In the genomic region with DNA sequence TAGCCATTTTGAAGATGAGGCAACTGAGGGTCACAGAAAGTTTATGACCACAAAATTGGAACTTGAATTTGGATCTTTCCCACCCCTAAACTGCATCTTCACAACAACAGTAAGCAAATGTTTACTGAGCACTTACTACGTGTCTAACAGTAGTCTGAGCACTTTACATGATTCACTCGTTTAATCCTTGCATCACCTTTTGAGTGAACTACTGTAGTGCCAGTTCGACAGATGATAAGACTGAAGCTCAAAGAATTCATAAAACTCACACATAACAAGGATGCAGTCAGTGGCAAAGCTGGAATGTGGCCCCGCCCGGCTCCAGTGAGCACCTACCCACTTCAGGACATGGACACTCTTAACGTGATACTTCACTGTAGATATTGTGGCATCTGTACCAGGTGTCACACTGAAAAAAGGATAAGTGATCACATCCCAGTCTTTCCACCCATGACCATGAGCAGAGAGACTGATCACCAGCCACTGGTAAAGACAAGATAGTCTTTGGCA, we compare ENCODE assay signal across 30 cellular contexts.
"Had no signal": no experiment of that assay in that cellular context is flagged by ENCODE, and none has a peak within 500 bp of the region (broad histone marks: within the 10 kb centered on the region; RNA-seq: fewer than 3 reads in every experiment).

No MANE protein-coding gene starts in this region.

- H3K27ac ChIP-seq: ascending aorta, SJCRH30, SK-N-MC had no signal

- H3K27me3 Mint-ChIP-seq: activated CD4-positive, alpha-beta T cell treated with anti-CD3 and anti-CD28 coated beads, Interleukin-2, amount 10 ng/mL, durations not matched to agents 7 days and 5 days had no signal

- H3K4me1 ChIP-seq: ascending aorta, SJCRH30 had no signal

- H3K4me3 ChIP-seq: ascending aorta, SJCRH30, SK-N-MC had no signal

- H3K27ac Mint-ChIP-seq: activated CD4-positive, alpha-beta T cell treated with anti-CD3 and anti-CD28 coated beads for 36 hours; activated CD4-positive, alpha-beta T cell treated with anti-CD3 and anti-CD28 coated beads, Interleukin-2, amount 10 ng/mL, durations not matched to agents 7 days and 5 days; activated CD8-positive, alpha-beta T cell treated with anti-CD3 and anti-CD28 coated beads, Interleukin-2, amount 10 ng/mL, durations not matched to agents 7 days and 5 days; activated naive CD4-positive, alpha-beta T cell treated with anti-CD3 and anti-CD28 coated beads, Interleukin-2, amount 50 U/mL, for 24 hours; activated naive CD8-positive, alpha-beta T cell treated with anti-CD3 and anti-CD28 coated beads, Interleukin-2, amount 10 ng/mL, durations not matched to agents 7 days and 5 days; activated T-cell treated with anti-CD3 and anti-CD28 coated beads, Interleukin-2, amount 50 U/mL, for 24 hours; activated T-helper 2 cell treated with anti-CD3 and anti-CD28 coated beads, Interferon-gamma antibody, Interleukin-2, Interleukin-4, amounts not matched to agents 10 μg/mL and 5 μg/mL and 100 μg/mL, durations not matched to agents 14 hours and 24 hours and 36 hours; T-helper 2 cell treated with Interferon-gamma antibody and Interleukin-4, amounts not matched to agents 5 μg/mL and 100 μg/mL, for 36 hours; WTC11 had no signal

- H3K36me3 Mint-ChIP-seq: activated naive CD4-positive, alpha-beta T cell treated with anti-CD3 and anti-CD28 coated beads, Interleukin-2, amount 50 U/mL, for 24 hours; activated naive CD8-positive, alpha-beta T cell treated with anti-CD3 and anti-CD28 coated beads, Interleukin-2, amount 10 ng/mL, durations not matched to agents 7 days and 5 days; WTC11 had no signal

- DNase-seq: activated CD4-positive, alpha-beta T cell treated with anti-CD3 and anti-CD28 coated beads for 36 hours; activated CD4-positive, alpha-beta T cell treated with anti-CD3 and anti-CD28 coated beads, Interleukin-2, amount 10 ng/mL, durations not matched to agents 7 days and 5 days; activated CD4-positive, alpha-beta T cell treated with anti-CD3 and anti-CD28 coated beads, Interleukin-2, amount 50 U/mL, for 48 hours; activated CD8-positive, alpha-beta T cell treated with anti-CD3 and anti-CD28 coated beads, Interleukin-2, amount 10 ng/mL, durations not matched to agents 7 days and 5 days; activated gamma-delta T cell; activated naive CD4-positive, alpha-beta T cell treated with Interleukin-2 at 50 U/mL for 16 hours; activated naive CD8-positive, alpha-beta T cell treated with anti-CD3 and anti-CD28 coated beads, Interleukin-2, amount 10 ng/mL, durations not matched to agents 7 days and 5 days; activated T-cell treated with anti-CD3 and anti-CD28 coated beads, Interleukin-2, amount 50 U/mL, for 24 hours; amygdala; Karpas-422; KBM-7; NCI-H1105; NCI-H1417 treated with DMSO at 0.1 percent for 48 hours; NCI-H187 treated with DMSO at 0.1 percent for 48 hours; NCI-H2081; NCI-H2171 treated with DMSO at 0.1 percent for 48 hours; NCI-H2227 treated with DMSO at 0.1 percent for 48 hours; NCI-H446; NCI-H524 treated with DMSO at 0.1 percent for 48 hours; NCI-H748 treated with DMSO at 0.1 percent for 48 hours; NK-92 treated with Interleukin-12 subunit alpha and Interleukin-12 subunit beta, amount 100 ng/mL, for 24 hours; SHP77; SJCRH30 had no signal

- H3K4me1 Mint-ChIP-seq: activated CD4-positive, alpha-beta T cell treated with anti-CD3 and anti-CD28 coated beads for 36 hours; activated CD4-positive, alpha-beta T cell treated with anti-CD3 and anti-CD28 coated beads, Interleukin-2, amount 10 ng/mL, durations not matched to agents 7 days and 5 days; activated naive CD4-positive, alpha-beta T cell treated with anti-CD3 and anti-CD28 coated beads, Interleukin-2, amount 50 U/mL, for 24 hours; activated naive CD8-positive, alpha-beta T cell treated with anti-CD3 and anti-CD28 coated beads, Interleukin-2, amount 10 ng/mL, durations not matched to agents 7 days and 5 days; WTC11 had no signal

- H3K4me3 Mint-ChIP-seq: activated CD4-positive, alpha-beta T cell treated with anti-CD3 and anti-CD28 coated beads for 36 hours; activated CD4-positive, alpha-beta T cell treated with anti-CD3 and anti-CD28 coated beads, Interleukin-2, amount 10 ng/mL, durations not matched to agents 7 days and 5 days; activated CD8-positive, alpha-beta T cell treated with anti-CD3 and anti-CD28 coated beads, Interleukin-2, amount 10 ng/mL, durations not matched to agents 7 days and 5 days; activated naive CD4-positive, alpha-beta T cell treated with anti-CD3 and anti-CD28 coated beads, Interleukin-2, amount 50 U/mL, for 24 hours; activated naive CD8-positive, alpha-beta T cell treated with anti-CD3 and anti-CD28 coated beads, Interleukin-2, amount 10 ng/mL, durations not matched to agents 7 days and 5 days; activated T-cell treated with anti-CD3 and anti-CD28 coated beads, Interleukin-2, amount 50 U/mL, for 24 hours; T-helper 2 cell treated with Interferon-gamma antibody and Interleukin-4, amounts not matched to agents 5 μg/mL and 100 μg/mL, for 36 hours; WTC11 had no signal

- H3K36me3 ChIP-seq: ascending aorta, SJCRH30 had no signal

- H3K9me3 Mint-ChIP-seq: activated CD4-positive, alpha-beta T cell treated with anti-CD3 and anti-CD28 coated beads, Interleukin-2, amount 10 ng/mL, durations not matched to agents 7 days and 5 days; activated naive CD4-positive, alpha-beta T cell treated with anti-CD3 and anti-CD28 coated beads, Interleukin-2, amount 50 U/mL, for 24 hours; activated naive CD8-positive, alpha-beta T cell treated with anti-CD3 and anti-CD28 coated beads, Interleukin-2, amount 10 ng/mL, durations not matched to agents 7 days and 5 days; activated T-cell treated with anti-CD3 and anti-CD28 coated beads, Interleukin-2, amount 50 U/mL, for 24 hours; activated T-helper 2 cell treated with anti-CD3 and anti-CD28 coated beads, Interferon-gamma antibody, Interleukin-2, Interleukin-4, amounts not matched to agents 10 μg/mL and 5 μg/mL and 100 μg/mL, durations not matched to agents 14 hours and 24 hours and 36 hours; T-helper 2 cell treated with Interferon-gamma antibody and Interleukin-4, amounts not matched to agents 5 μg/mL and 100 μg/mL, for 36 hours; WTC11 had no signal

- H3K27me3 ChIP-seq: ascending aorta, SJCRH30 had no signal

- ATAC-seq: activated CD4-positive, alpha-beta T cell treated with anti-CD3 and anti-CD28 coated beads for 36 hours; activated CD4-positive, CD25-positive, alpha-beta regulatory T cell treated with anti-CD3 and anti-CD28 coated beads, Interleukin-2, amount 50 U/mL, for 24 hours; activated CD8-positive, alpha-beta T cell treated with anti-CD3 and anti-CD28 coated beads, Interleukin-2, amount 10 ng/mL, durations not matched to agents 7 days and 5 days; WTC11 had no signal

- H3K9me3 ChIP-seq: ascending aorta, SJCRH30 had no signal
